Comparison of ENCODE assay signal across 12 cellular contexts in the genomic region with DNA sequence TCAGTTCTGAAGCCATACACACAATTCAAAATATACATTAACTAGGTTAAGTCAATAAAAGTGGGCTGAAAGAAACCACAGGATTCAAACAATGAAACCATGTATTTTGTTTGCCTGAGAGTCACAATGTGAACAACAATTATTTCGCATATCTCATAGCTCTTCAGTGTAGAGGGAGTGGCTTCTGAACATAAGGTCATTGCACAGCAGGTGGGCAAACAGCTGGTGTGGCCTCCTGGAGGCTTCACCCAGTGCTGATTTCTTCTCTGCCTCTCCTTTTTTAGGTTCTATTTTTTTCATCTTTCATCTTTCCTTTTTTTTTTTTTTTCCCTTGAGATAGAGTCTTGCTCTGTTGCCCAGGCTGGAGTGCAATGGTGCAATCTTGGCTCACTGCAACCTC. TPM values are rescaled to one million over a fixed set of nuclear protein-coding genes. Genes with fewer than 3 reads are reported as not detected.
DNase-seq lines count a peak whose midpoint lies in the region; ATAC-seq lines count a peak whose summit lies in the region.
"Had no signal": no experiment of that assay in that cellular context is flagged by ENCODE, and none has a peak within 500 bp of the region (broad histone marks: within the 10 kb centered on the region; RNA-seq: fewer than 3 reads in every experiment).

No MANE protein-coding gene starts in this region.

- H3K4me1 Mint-ChIP-seq in activated T-cell treated with anti-CD3 and anti-CD28 coated beads, Interleukin-2, amount 50 U/mL, for 72 hours (ENCODE audit: low read depth) = no peaks in the 10 kb centered on the region
- peaks cover 3% of the 10 kb centered on the region for H3K4me1 Mint-ChIP-seq in activated T-cell treated with anti-CD3 and anti-CD28 coated beads, Interleukin-2, amount 50 U/mL, for 24 hours (ENCODE audit: low read depth)

- H3K36me3 ChIP-seq in SJCRH30 = peaks cover 72% of the 10 kb centered on the region

- no peaks in the 10 kb centered on the region for H3K9me3 ChIP-seq in SJCRH30 (replicated peaks)
- H3K9me3 ChIP-seq: HAP-1, Peyer's patch had no signal

- no peak for DNase-seq in activated T-cell treated with anti-CD3 and anti-CD28 coated beads, Interleukin-2, amount 50 U/mL, for 72 hours
- no peak for DNase-seq in activated T-cell treated with anti-CD3 and anti-CD28 coated beads, Interleukin-2, amount 50 U/mL, for 24 hours
- DNase-seq in NCI-H146 (lab: John Stamatoyannopoulos, UW) (peak; percentile 87), SJCRH30 (peak; percentile 35 to 60), SW480 (ENCODE audit: low spot score) (no peak)
- DNase-seq in activated CD8-positive, alpha-beta memory T cell treated with anti-CD3 and anti-CD28 coated beads, Interleukin-2, amount 50 U/mL, for 48 hours = no peak
- DNase-seq: Kasumi-1, NCI-H1436 treated with DMSO at 0.1 percent for 48 hours, Peyer's patch, Right ventricle myocardium superior had no signal

- H3K27ac Mint-ChIP-seq in activated T-cell treated with anti-CD3 and anti-CD28 coated beads, Interleukin-2, amount 50 U/mL, for 72 hours = peak overlapping the region; percentile 72
- H3K27ac Mint-ChIP-seq in activated T-cell treated with anti-CD3 and anti-CD28 coated beads, Interleukin-2, amount 50 U/mL, for 24 hours = no peak overlapping the region

- no peak overlapping the region for H3K4me3 ChIP-seq in SJCRH30
- H3K4me3 ChIP-seq: HAP-1, Peyer's patch had no signal

- peaks cover 21 to 48% of the 10 kb centered on the region in 2 donors for H3K36me3 Mint-ChIP-seq in activated T-cell treated with anti-CD3 and anti-CD28 coated beads, Interleukin-2, amount 50 U/mL, for 72 hours (ENCODE audit: insufficient read depth in 2 of 2)
- H3K36me3 Mint-ChIP-seq in activated T-cell treated with anti-CD3 and anti-CD28 coated beads, Interleukin-2, amount 50 U/mL, for 24 hours (ENCODE audit: low read depth) = peaks cover 83% of the 10 kb centered on the region

- no peaks in the 10 kb centered on the region for H3K9me3 Mint-ChIP-seq in activated T-cell treated with anti-CD3 and anti-CD28 coated beads, Interleukin-2, amount 50 U/mL, for 72 hours
- H3K9me3 Mint-ChIP-seq in activated T-cell treated with anti-CD3 and anti-CD28 coated beads, Interleukin-2, amount 50 U/mL, for 24 hours = no peaks in the 10 kb centered on the region

- no peak for ATAC-seq in activated T-cell treated with anti-CD3 and anti-CD28 coated beads, Interleukin-2, amount 50 U/mL, for 72 hours (replicated peaks in 1 of 2)
- ATAC-seq in HG03139 (IDR thresholded peaks at IDR 0.05; ENCODE audit: unreplicated experiment) = no peak

- H3K27ac ChIP-seq in SJCRH30 = no peak overlapping the region
- H3K27ac ChIP-seq: Peyer's patch had no signal

- H3K27me3 ChIP-seq in SJCRH30 = no peaks in the 10 kb centered on the region
- H3K27me3 ChIP-seq: Peyer's patch had no signal

- H3K4me1 ChIP-seq in SJCRH30 = no peaks in the 10 kb centered on the region
- H3K4me1 ChIP-seq: HAP-1, Peyer's patch had no signal

- H3K27me3 Mint-ChIP-seq in activated T-cell treated with anti-CD3 and anti-CD28 coated beads, Interleukin-2, amount 50 U/mL, for 72 hours (ENCODE audit: low read depth) = no peaks in the 10 kb centered on the region
- no peaks in the 10 kb centered on the region for H3K27me3 Mint-ChIP-seq in activated T-cell treated with anti-CD3 and anti-CD28 coated beads, Interleukin-2, amount 50 U/mL, for 24 hours

- H3K4me3 Mint-ChIP-seq in activated T-cell treated with anti-CD3 and anti-CD28 coated beads, Interleukin-2, amount 50 U/mL, for 72 hours = no peak overlapping the region
- H3K4me3 Mint-ChIP-seq in activated T-cell treated with anti-CD3 and anti-CD28 coated beads, Interleukin-2, amount 50 U/mL, for 24 hours = no peak overlapping the region

RNA-seq across cellular contexts. Expression of gene ZNF254, which starts 40.4 kb away (rescaled TPM):
- 10 to 100 TPM; 13.3 to 14.9 TPM for total RNA-seq in activated T-cell treated with anti-CD3 and anti-CD28 coated beads, Interleukin-2, amount 50 U/mL, for 72 hours
- total RNA-seq in SJCRH30 (2014; rRNA removed; shearing (Covaris generic)) = 24.2 and 29.4 TPM in 2 replicates

Comparison
In these comparisons a context has a peak if more than half of its experiments do, and no peak if none do; other contexts are left out.
1. DNase-seq: peak in NCI-H146 (single experiment) and SJCRH30 (2 of 2); none in activated T-cell treated with anti-CD3 and anti-CD28 coated beads, Interleukin-2, amount 50 U/mL, for 72 hours (0 of 2), activated T-cell treated with anti-CD3 and anti-CD28 coated beads, Interleukin-2, amount 50 U/mL, for 24 hours (single experiment), activated CD8-positive, alpha-beta memory T cell treated with anti-CD3 and anti-CD28 coated beads, Interleukin-2, amount 50 U/mL, for 48 hours (single experiment) and SW480 (single experiment).